8 cellular contexts compared by ENCODE assay signal in genomic region chr2:175282300-175282699, GRCh38.
DNase-seq lines count a peak whose midpoint lies in the region; ATAC-seq and TF ChIP-seq lines count a peak whose summit lies in the region.

No MANE protein-coding gene starts in this region.

- TF ChIP-seq POLR2A in NB4 (IDR thresholded peaks at IDR 0.05; ENCODE audit: extremely low read depth, insufficient read length) (no peak), spleen (IDR thresholded peaks at IDR 0.05) (no peak)

- no peaks in the 10 kb centered on the region for H3K27me3 ChIP-seq in SU-DHL-6 (ENCODE audit: low read length)
- peaks cover 0 to 7% (median 0%) of the 10 kb centered on the region in 7 donors for H3K27me3 ChIP-seq in heart right ventricle
- H3K27me3 ChIP-seq in spleen (replicated peaks in 1 of 7): no peaks in the 10 kb centered on the region

- H3K4me3 ChIP-seq in NB4 (ENCODE audit: low read depth, low read length) (no peak overlapping the region), SU-DHL-6 (ENCODE audit: insufficient read depth, low read length, poor library complexity, severe bottlenecking) (no peak overlapping the region), heart right ventricle (no peak overlapping the region), spleen (no peak overlapping the region)

- no peak overlapping the region for H3K9ac ChIP-seq in SU-DHL-6 (ENCODE audit: low read length)

- H3K36me3 ChIP-seq in SU-DHL-6 (ENCODE audit: low read length) (no peaks in the 10 kb centered on the region), heart right ventricle (no peaks in the 10 kb centered on the region), spleen (no peaks in the 10 kb centered on the region)

- ATAC-seq in GM21423 (IDR thresholded peaks at IDR 0.05; ENCODE audit: unreplicated experiment) (peak; percentile 75), heart right ventricle (peak in 5 of 8 donors; percentile 42 to 69 (median 52)), omental fat pad (ENCODE audit: low FRiP score) (no peak)

- H2AFZ ChIP-seq in SU-DHL-6 (ENCODE audit: low read depth, low read length, severe bottlenecking): no peak overlapping the region

- H3K4me2 ChIP-seq in SU-DHL-6 (ENCODE audit: low read depth, low read length, poor library complexity, severe bottlenecking): no peak overlapping the region

- intact Hi-C loops in heart right ventricle (cut with DNase I) (loop anchor here in 4 of 10 donors (5.0 to 10.0 kb wide), 5 partner anchors 77 to 250 kb away; no protein-coding TSS in a partner anchor), spleen (cut with DNase I; ENCODE audit: low total_unique reads) (no loop called here), posterior cingulate gyrus (cut with DNase I) (no loop called here)

- DNase-seq in Caki2 (ENCODE audit: low read depth) (peak; percentile 44), NB4 (ENCODE audit: low read depth) (peak; percentile 73), heart right ventricle (no peak), spleen (no peak), omental fat pad (ENCODE audit: low spot score) (no peak), posterior cingulate gyrus (no peak)

- in situ Hi-C loops in Caki2 (cut with HindIII; ENCODE audit: low pct_unique_long_range_greater_than_20kb, low sequenced_read_pairs): no loop called here

- no peaks in the 10 kb centered on the region for H3F3A ChIP-seq in SU-DHL-6 (ENCODE audit: insufficient read depth)

- 71 to 73% methylated on average over 1 of the region's 1 CpG for WGBS in heart right ventricle, 2 donors
- 83 to 94% (median 89%) methylated on average over 1 of the region's 1 CpG for WGBS in spleen, 5 donors

- H3K27ac ChIP-seq in SU-DHL-6 (ENCODE audit: low read depth, low read length) (no peak overlapping the region), heart right ventricle (no peak overlapping the region), spleen (no peak overlapping the region)

- no peaks in the 10 kb centered on the region for H3K9me3 ChIP-seq in SU-DHL-6 (ENCODE audit: insufficient read depth, low read length)
- H3K9me3 ChIP-seq in heart right ventricle: no peaks in the 10 kb centered on the region
- no peaks in the 10 kb centered on the region for H3K9me3 ChIP-seq in spleen

- H3K9me2 ChIP-seq in SU-DHL-6 (replicated peaks; ENCODE audit: insufficient read depth, low read length): no peaks in the 10 kb centered on the region

- H4K20me1 ChIP-seq in SU-DHL-6 (ENCODE audit: low read depth, low read length): no peaks in the 10 kb centered on the region

- no peaks in the 10 kb centered on the region for H3K4me1 ChIP-seq in heart right ventricle
- no peaks in the 10 kb centered on the region for H3K4me1 ChIP-seq in spleen

- TF ChIP-seq CTCF in NB4 (IDR thresholded peaks at IDR 0.05; ENCODE audit: low read depth, low read length) (peak; percentile 21), SU-DHL-6 (IDR thresholded peaks at IDR 0.05; ENCODE audit: insufficient read depth, low read length, poor library complexity, severe bottlenecking) (peak; percentile 47), heart right ventricle (IDR thresholded peaks at IDR 0.05) (peak in 8 of 9 donors; percentile 24 to 65 (median 55)), spleen (IDR thresholded peaks at IDR 0.05 in 8 of 11, conservative IDR thresholded peaks at IDR 0.05 in 3 of 11) (peak in 10 of 11 experiments; percentile 12 to 65 (median 44)), omental fat pad (IDR thresholded peaks at IDR 0.05) (no peak)

- H3K79me2 ChIP-seq in SU-DHL-6 (ENCODE audit: insufficient read depth, low read length): no peaks in the 10 kb centered on the region

Comparison
In these comparisons a context has a peak if more than half of its experiments do, and no peak if none do; other contexts are left out.
1. DNase-seq: peak in Caki2 (single experiment) and NB4 (single experiment); none in heart right ventricle (0 of 2), spleen (single experiment), omental fat pad (single experiment) and posterior cingulate gyrus (0 of 10).
2. CTCF ChIP-seq: peak in NB4 (single experiment), SU-DHL-6 (single experiment), heart right ventricle (8 of 9) and spleen (10 of 11); none in omental fat pad (0 of 3).